1 cellular context compared by ENCODE assay signal in the genomic region with DNA sequence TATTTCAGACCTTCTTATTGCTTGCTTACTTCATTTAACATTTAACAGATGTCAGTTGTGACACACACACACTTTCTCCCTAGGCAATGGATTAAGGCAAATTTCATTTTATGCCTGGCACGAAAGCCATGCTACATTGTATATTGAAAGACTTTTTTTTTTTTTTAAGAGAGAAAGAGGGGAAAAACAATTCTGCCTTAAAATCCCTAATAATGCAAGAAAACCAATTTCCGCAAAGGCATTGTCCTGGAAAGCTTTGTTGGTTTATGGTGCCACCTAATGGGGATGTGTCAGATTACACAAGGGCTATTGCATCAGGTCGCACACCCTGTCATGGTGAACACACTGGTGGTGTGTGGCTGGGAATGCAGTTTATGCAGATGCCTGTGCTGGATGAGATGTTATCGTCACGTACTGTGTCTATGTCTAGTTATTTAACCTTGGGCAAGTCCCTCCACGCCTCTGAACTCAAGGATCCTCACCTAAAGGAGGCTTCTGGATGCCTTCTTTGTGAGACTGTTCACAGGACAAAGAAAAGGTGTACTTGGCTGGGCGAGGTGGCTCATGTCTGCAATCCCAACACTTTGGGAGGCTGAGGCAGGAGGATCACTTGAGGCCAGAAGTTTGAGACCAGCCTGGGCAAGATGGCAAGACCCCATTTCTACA.
A peak's percentile ranks its signal among the peaks of the same experiment; 100 is the strongest.
TF ChIP-seq lines count a peak whose summit lies in the region.

No MANE protein-coding gene starts in this region.

TF ChIP-seq in HEK293, 187 proteins besides CTCF, POLR2A, EP300 and RAD21 (continued from another document and continues in another):
- TF ChIP-seq FEZF1 (tag by site-specific recombination; IDR thresholded peaks at IDR 0.05) = no peak
- no peak for TF ChIP-seq ZNF501 (tag by site-specific recombination; IDR thresholded peaks at IDR 0.05)
- no peak for TF ChIP-seq REPIN1 (tag by site-specific recombination; IDR thresholded peaks at IDR 0.05; ENCODE audit: low read depth)
- no peak for TF ChIP-seq ZNF548 (tag by site-specific recombination; IDR thresholded peaks at IDR 0.05)
- TF ChIP-seq ZNF585B (tag by site-specific recombination; IDR thresholded peaks at IDR 0.05) = no peak
- TF ChIP-seq ZBTB17 (tag by site-specific recombination; IDR thresholded peaks at IDR 0.05) = 0 out of 2 replicates have a peak, but pooled peaks have one; percentile 15
- TF ChIP-seq ZXDB (tag by site-specific recombination; IDR thresholded peaks at IDR 0.05) = no peak
- no peak for TF ChIP-seq ZNF558 (tag by site-specific recombination; IDR thresholded peaks at IDR 0.05)
- TF ChIP-seq, protein P1, sequence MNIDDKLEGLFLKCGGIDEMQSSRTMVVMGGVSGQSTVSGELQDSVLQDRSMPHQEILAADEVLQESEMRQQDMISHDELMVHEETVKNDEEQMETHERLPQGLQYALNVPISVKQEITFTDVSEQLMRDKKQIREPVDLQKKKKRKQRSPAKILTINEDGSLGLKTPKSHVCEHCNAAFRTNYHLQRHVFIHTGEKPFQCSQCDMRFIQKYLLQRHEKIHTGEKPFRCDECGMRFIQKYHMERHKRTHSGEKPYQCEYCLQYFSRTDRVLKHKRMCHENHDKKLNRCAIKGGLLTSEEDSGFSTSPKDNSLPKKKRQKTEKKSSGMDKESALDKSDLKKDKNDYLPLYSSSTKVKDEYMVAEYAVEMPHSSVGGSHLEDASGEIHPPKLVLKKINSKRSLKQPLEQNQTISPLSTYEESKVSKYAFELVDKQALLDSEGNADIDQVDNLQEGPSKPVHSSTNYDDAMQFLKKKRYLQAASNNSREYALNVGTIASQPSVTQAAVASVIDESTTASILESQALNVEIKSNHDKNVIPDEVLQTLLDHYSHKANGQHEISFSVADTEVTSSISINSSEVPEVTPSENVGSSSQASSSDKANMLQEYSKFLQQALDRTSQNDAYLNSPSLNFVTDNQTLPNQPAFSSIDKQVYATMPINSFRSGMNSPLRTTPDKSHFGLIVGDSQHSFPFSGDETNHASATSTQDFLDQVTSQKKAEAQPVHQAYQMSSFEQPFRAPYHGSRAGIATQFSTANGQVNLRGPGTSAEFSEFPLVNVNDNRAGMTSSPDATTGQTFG (tag by site-specific recombination; IDR thresholded peaks at IDR 0.05; ENCODE audit: borderline replicate concordance) = no peak
- no peak for TF ChIP-seq ZNF266 (tag by site-specific recombination; IDR thresholded peaks at IDR 0.05; ENCODE audit: low read depth)
- peak; percentile 66; the same call in 1 of the 2 replicates for TF ChIP-seq MZF1 (tag by site-specific recombination; IDR thresholded peaks at IDR 0.05; ENCODE audit: borderline replicate concordance)
- no peak for TF ChIP-seq GLI4 (tag by site-specific recombination; IDR thresholded peaks at IDR 0.05)
- TF ChIP-seq, protein P2, sequence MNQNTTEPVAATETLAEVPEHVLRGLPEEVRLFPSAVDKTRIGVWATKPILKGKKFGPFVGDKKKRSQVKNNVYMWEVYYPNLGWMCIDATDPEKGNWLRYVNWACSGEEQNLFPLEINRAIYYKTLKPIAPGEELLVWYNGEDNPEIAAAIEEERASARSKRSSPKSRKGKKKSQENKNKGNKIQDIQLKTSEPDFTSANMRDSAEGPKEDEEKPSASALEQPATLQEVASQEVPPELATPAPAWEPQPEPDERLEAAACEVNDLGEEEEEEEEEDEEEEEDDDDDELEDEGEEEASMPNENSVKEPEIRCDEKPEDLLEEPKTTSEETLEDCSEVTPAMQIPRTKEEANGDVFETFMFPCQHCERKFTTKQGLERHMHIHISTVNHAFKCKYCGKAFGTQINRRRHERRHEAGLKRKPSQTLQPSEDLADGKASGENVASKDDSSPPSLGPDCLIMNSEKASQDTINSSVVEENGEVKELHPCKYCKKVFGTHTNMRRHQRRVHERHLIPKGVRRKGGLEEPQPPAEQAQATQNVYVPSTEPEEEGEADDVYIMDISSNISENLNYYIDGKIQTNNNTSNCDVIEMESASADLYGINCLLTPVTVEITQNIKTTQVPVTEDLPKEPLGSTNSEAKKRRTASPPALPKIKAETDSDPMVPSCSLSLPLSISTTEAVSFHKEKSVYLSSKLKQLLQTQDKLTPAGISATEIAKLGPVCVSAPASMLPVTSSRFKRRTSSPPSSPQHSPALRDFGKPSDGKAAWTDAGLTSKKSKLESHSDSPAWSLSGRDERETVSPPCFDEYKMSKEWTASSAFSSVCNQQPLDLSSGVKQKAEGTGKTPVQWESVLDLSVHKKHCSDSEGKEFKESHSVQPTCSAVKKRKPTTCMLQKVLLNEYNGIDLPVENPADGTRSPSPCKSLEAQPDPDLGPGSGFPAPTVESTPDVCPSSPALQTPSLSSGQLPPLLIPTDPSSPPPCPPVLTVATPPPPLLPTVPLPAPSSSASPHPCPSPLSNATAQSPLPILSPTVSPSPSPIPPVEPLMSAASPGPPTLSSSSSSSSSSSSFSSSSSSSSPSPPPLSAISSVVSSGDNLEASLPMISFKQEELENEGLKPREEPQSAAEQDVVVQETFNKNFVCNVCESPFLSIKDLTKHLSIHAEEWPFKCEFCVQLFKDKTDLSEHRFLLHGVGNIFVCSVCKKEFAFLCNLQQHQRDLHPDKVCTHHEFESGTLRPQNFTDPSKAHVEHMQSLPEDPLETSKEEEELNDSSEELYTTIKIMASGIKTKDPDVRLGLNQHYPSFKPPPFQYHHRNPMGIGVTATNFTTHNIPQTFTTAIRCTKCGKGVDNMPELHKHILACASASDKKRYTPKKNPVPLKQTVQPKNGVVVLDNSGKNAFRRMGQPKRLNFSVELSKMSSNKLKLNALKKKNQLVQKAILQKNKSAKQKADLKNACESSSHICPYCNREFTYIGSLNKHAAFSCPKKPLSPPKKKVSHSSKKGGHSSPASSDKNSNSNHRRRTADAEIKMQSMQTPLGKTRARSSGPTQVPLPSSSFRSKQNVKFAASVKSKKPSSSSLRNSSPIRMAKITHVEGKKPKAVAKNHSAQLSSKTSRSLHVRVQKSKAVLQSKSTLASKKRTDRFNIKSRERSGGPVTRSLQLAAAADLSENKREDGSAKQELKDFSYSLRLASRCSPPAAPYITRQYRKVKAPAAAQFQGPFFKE (tag by site-specific recombination; IDR thresholded peaks at IDR 0.05; ENCODE audit: borderline replicate concordance) = no peak
- TF ChIP-seq ZNF19 (tag by site-specific recombination; IDR thresholded peaks at IDR 0.05; ENCODE audit: low read depth) = no peak
- TF ChIP-seq ZNF157 (tag by site-specific recombination; IDR thresholded peaks at IDR 0.05) = no peak
- TF ChIP-seq ZNF2 (tag by site-specific recombination; IDR thresholded peaks at IDR 0.05) = peak; percentile 67; the same call in 1 of the 2 replicates
- 0 out of 2 replicates have a peak, but pooled peaks have one; percentile 18 for TF ChIP-seq ZNF76 (tag by site-specific recombination; IDR thresholded peaks at IDR 0.05; ENCODE audit: borderline replicate concordance, low read depth)
- TF ChIP-seq YY2 (tag by site-specific recombination; IDR thresholded peaks at IDR 0.05) = no peak
- TF ChIP-seq ZBTB1 (tag by site-specific recombination; IDR thresholded peaks at IDR 0.05) = no peak
- TF ChIP-seq ZNF155 (tag by site-specific recombination; IDR thresholded peaks at IDR 0.05) = no peak
- TF ChIP-seq SCRT1 (tag by site-specific recombination; IDR thresholded peaks at IDR 0.05; ENCODE audit: borderline replicate concordance) = no peak
- no peak for TF ChIP-seq ZNF791 (tag by site-specific recombination; IDR thresholded peaks at IDR 0.05)
- TF ChIP-seq ZNF335 (tag by site-specific recombination; conservative IDR thresholded peaks at IDR 0.05) = peak; percentile 91
- TF ChIP-seq, protein P3, sequence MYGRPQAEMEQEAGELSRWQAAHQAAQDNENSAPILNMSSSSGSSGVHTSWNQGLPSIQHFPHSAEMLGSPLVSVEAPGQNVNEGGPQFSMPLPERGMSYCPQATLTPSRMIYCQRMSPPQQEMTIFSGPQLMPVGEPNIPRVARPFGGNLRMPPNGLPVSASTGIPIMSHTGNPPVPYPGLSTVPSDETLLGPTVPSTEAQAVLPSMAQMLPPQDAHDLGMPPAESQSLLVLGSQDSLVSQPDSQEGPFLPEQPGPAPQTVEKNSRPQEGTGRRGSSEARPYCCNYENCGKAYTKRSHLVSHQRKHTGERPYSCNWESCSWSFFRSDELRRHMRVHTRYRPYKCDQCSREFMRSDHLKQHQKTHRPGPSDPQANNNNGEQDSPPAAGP (tag by site-specific recombination; IDR thresholded peaks at IDR 0.05) = no peak
- TF ChIP-seq ZNF510 (tag by site-specific recombination; IDR thresholded peaks at IDR 0.05; ENCODE audit: insufficient replicate concordance) = no peak
- TF ChIP-seq, protein P4, sequence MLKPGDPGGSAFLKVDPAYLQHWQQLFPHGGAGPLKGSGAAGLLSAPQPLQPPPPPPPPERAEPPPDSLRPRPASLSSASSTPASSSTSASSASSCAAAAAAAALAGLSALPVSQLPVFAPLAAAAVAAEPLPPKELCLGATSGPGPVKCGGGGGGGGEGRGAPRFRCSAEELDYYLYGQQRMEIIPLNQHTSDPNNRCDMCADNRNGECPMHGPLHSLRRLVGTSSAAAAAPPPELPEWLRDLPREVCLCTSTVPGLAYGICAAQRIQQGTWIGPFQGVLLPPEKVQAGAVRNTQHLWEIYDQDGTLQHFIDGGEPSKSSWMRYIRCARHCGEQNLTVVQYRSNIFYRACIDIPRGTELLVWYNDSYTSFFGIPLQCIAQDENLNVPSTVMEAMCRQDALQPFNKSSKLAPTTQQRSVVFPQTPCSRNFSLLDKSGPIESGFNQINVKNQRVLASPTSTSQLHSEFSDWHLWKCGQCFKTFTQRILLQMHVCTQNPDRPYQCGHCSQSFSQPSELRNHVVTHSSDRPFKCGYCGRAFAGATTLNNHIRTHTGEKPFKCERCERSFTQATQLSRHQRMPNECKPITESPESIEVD (tag by site-specific recombination; IDR thresholded peaks at IDR 0.05) = no peak
- TF ChIP-seq ZSCAN16 (tag by site-specific recombination; IDR thresholded peaks at IDR 0.05) = no peak
- TF ChIP-seq, protein P5, sequence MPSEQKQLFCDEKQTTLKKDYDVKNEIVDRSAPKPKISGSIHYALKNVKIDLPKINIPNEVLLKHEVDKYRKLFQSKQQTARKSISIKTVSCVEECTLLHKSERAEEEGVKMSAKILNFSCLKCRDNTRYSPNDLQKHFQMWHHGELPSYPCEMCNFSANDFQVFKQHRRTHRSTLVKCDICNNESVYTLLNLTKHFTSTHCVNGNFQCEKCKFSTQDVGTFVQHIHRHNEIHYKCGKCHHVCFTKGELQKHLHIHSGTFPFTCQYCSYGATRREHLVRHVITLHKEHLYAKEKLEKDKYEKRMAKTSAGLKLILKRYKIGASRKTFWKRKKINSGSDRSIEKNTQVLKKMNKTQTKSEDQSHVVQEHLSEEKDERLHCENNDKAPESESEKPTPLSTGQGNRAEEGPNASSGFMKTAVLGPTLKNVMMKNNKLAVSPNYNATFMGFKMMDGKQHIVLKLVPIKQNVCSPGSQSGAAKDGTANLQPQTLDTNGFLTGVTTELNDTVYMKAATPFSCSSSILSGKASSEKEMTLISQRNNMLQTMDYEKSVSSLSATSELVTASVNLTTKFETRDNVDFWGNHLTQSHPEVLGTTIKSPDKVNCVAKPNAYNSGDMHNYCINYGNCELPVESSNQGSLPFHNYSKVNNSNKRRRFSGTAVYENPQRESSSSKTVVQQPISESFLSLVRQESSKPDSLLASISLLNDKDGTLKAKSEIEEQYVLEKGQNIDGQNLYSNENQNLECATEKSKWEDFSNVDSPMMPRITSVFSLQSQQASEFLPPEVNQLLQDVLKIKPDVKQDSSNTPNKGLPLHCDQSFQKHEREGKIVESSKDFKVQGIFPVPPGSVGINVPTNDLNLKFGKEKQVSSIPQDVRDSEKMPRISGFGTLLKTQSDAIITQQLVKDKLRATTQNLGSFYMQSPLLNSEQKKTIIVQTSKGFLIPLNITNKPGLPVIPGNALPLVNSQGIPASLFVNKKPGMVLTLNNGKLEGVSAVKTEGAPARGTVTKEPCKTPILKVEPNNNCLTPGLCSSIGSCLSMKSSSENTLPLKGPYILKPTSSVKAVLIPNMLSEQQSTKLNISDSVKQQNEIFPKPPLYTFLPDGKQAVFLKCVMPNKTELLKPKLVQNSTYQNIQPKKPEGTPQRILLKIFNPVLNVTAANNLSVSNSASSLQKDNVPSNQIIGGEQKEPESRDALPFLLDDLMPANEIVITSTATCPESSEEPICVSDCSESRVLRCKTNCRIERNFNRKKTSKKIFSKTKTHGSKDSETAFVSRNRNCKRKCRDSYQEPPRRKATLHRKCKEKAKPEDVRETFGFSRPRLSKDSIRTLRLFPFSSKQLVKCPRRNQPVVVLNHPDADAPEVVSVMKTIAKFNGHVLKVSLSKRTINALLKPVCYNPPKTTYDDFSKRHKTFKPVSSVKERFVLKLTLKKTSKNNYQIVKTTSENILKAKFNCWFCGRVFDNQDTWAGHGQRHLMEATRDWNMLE (tag by site-specific recombination; conservative IDR thresholded peaks at IDR 0.05; ENCODE audit: low read depth) = peak; percentile 45
- TF ChIP-seq ZNF23 (tag by site-specific recombination; IDR thresholded peaks at IDR 0.05; ENCODE audit: borderline replicate concordance) = no peak
- TF ChIP-seq, protein P6, sequence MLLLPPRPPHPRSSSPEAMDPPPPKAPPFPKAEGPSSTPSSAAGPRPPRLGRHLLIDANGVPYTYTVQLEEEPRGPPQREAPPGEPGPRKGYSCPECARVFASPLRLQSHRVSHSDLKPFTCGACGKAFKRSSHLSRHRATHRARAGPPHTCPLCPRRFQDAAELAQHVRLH (tag by site-specific recombination; IDR thresholded peaks at IDR 0.05) = no peak
- TF ChIP-seq, protein P7, sequence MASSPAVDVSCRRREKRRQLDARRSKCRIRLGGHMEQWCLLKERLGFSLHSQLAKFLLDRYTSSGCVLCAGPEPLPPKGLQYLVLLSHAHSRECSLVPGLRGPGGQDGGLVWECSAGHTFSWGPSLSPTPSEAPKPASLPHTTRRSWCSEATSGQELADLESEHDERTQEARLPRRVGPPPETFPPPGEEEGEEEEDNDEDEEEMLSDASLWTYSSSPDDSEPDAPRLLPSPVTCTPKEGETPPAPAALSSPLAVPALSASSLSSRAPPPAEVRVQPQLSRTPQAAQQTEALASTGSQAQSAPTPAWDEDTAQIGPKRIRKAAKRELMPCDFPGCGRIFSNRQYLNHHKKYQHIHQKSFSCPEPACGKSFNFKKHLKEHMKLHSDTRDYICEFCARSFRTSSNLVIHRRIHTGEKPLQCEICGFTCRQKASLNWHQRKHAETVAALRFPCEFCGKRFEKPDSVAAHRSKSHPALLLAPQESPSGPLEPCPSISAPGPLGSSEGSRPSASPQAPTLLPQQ (tag by site-specific recombination; IDR thresholded peaks at IDR 0.05) = peak; percentile 42; the same call in 1 of the 2 replicates
- 0 out of 2 replicates have a peak, but pooled peaks have one; percentile 28 for TF ChIP-seq ZSCAN30 (tag by site-specific recombination; IDR thresholded peaks at IDR 0.05)
- no peak for TF ChIP-seq KLF7 (tag by site-specific recombination; IDR thresholded peaks at IDR 0.05; ENCODE audit: borderline replicate concordance)
- TF ChIP-seq, protein P8, sequence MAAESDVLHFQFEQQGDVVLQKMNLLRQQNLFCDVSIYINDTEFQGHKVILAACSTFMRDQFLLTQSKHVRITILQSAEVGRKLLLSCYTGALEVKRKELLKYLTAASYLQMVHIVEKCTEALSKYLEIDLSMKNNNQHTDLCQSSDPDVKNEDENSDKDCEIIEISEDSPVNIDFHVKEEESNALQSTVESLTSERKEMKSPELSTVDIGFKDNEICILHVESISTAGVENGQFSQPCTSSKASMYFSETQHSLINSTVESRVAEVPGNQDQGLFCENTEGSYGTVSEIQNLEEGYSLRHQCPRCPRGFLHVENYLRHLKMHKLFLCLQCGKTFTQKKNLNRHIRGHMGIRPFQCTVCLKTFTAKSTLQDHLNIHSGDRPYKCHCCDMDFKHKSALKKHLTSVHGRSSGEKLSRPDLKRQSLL (tag by site-specific recombination; IDR thresholded peaks at IDR 0.05) = no peak
- no peak for TF ChIP-seq ZNF423 (tag by site-specific recombination; IDR thresholded peaks at IDR 0.05)
- TF ChIP-seq ZNF169 (tag by site-specific recombination; IDR thresholded peaks at IDR 0.05) = no peak
- no peak for TF ChIP-seq ZNF549 (tag by site-specific recombination; IDR thresholded peaks at IDR 0.05)
- peak; percentile 99 for TF ChIP-seq ZNF654 (tag by site-specific recombination; IDR thresholded peaks at IDR 0.05; ENCODE audit: low read depth)
